ENCODE assay signal across 8 cellular contexts in the genomic region with DNA sequence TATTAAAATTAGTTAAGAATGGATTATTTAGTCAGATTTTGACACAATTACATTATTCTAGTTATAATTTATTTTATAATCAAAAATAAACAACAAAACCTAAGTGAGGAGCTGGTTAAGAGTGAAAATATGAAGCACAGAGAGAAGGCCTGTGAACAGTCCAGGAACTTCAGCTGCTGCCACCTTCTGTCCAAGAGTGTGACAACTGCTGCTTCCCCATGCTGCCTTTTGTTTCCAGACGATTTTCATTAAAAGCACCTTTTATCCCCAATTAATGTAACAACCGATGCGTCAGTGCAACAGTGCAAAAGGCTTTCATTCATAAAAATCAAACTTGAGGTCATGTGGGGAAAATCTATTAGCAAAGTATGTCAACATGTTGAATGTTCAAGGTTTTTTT.
A peak's percentile ranks its signal among the peaks of the same experiment; 100 is the strongest.
DNase-seq lines count a peak whose midpoint lies in the region; ATAC-seq, FAIRE-seq and TF ChIP-seq lines count a peak whose summit lies in the region.

No MANE protein-coding gene starts in this region.

- no peaks in the 10 kb centered on the region for H3K9me3 ChIP-seq in BE2C
- no peaks in the 10 kb centered on the region for H3K9me3 ChIP-seq in RWPE2 (ENCODE audit: severe bottlenecking)
- H3K9me3 ChIP-seq in keratinocyte (ENCODE audit: control insufficient read depth, low read depth, low read length) = peaks cover 2% of the 10 kb centered on the region

- dilution Hi-C loops in keratinocyte (cut with MboI; ENCODE audit: extremely low pct_ligation_motif_present, low sequenced_read_pairs) = no loop called here

- H3K4me3 ChIP-seq in BE2C (ENCODE audit: low read depth, low read length) = no peak overlapping the region
- no peak overlapping the region for H3K4me3 ChIP-seq in H7 (ENCODE audit: insufficient read depth, low read depth, low read length)
- H3K4me3 ChIP-seq in RWPE2 (ENCODE audit: severe bottlenecking) = no peak overlapping the region
- no peak overlapping the region for H3K4me3 ChIP-seq in keratinocyte (ENCODE audit: control insufficient read depth in 2 of 3, extremely low read depth in 1 of 3, insufficient read depth in 2 of 3, low read depth in 1 of 3, low read length in 3 of 3)

- no peak overlapping the region for H3K4me2 ChIP-seq in keratinocyte (ENCODE audit: control insufficient read depth, extremely low read depth, insufficient read depth, low read depth, low read length)

- no peak overlapping the region for H3K9ac ChIP-seq in keratinocyte (ENCODE audit: control insufficient read depth, extremely low read depth, insufficient read depth, low read length)

- DNase-seq in BE2C (peak; percentile 30), H7 (peak; percentile 61), RWPE2 (ENCODE audit: low spot score) (no peak), keratinocyte (ENCODE audit: low read depth, low spot score) (no peak), GM19239 (ENCODE audit: insufficient read length, low spot score) (no peak)
- DNase-seq in activated naive CD4-positive, alpha-beta T cell treated with Interleukin-2 at 50 U/mL for 16 hours = no peak

- no peaks in the 10 kb centered on the region for H3K79me2 ChIP-seq in keratinocyte (ENCODE audit: control insufficient read depth, insufficient read depth, low read length)

- H4K20me1 ChIP-seq in keratinocyte (ENCODE audit: control insufficient read depth, extremely low read depth, insufficient read depth, low read length) = no peaks in the 10 kb centered on the region

- no peaks in the 10 kb centered on the region for H3K36me3 ChIP-seq in BE2C
- H3K36me3 ChIP-seq in H7 (replicated peaks; ENCODE audit: control insufficient read depth, insufficient read depth, low read length) = no peaks in the 10 kb centered on the region
- no peaks in the 10 kb centered on the region for H3K36me3 ChIP-seq in RWPE2 (ENCODE audit: low read depth)
- no peaks in the 10 kb centered on the region for H3K36me3 ChIP-seq in keratinocyte (ENCODE audit: control insufficient read depth in 2 of 2, extremely low read depth in 1 of 2, insufficient read depth in 2 of 2, low read length in 2 of 2)

- H3K27ac ChIP-seq in RWPE2 (ENCODE audit: poor library complexity, severe bottlenecking) (no peak overlapping the region), keratinocyte (ENCODE audit: control insufficient read depth, insufficient read depth, low read length) (no peak overlapping the region)

- H3K27me3 ChIP-seq in BE2C (no peaks in the 10 kb centered on the region), H7 (ENCODE audit: control insufficient read depth, insufficient read depth, low read length) (no peaks in the 10 kb centered on the region), RWPE2 (ENCODE audit: insufficient read depth, poor library complexity, severe bottlenecking) (peaks cover 3% of the 10 kb centered on the region), keratinocyte (ENCODE audit: control insufficient read depth, extremely low read depth, insufficient read depth, low read length) (no peaks in the 10 kb centered on the region)

- peak; percentile 61 for TF ChIP-seq CTCF in BE2C (IDR thresholded peaks at IDR 0.05; ENCODE audit: low read depth, low read length)
- peak; percentile 58 for TF ChIP-seq CTCF in RWPE2 (IDR thresholded peaks at IDR 0.05; ENCODE audit: poor library complexity, severe bottlenecking)
- peak in 2 of 3 experiments; percentile 27 for TF ChIP-seq CTCF in keratinocyte (optimal IDR thresholded peaks at IDR 0.05 in 1 of 3, IDR thresholded peaks at IDR 0.05 in 1 of 3, conservative IDR thresholded peaks at IDR 0.05 in 1 of 3; ENCODE audit: extremely low read depth in 1 of 3, insufficient read depth in 2 of 3, low read length in 3 of 3)

- H3K4me1 ChIP-seq in BE2C = no peaks in the 10 kb centered on the region
- H3K4me1 ChIP-seq in RWPE2 (ENCODE audit: insufficient read depth, poor library complexity, severe bottlenecking) = no peaks in the 10 kb centered on the region
- H3K4me1 ChIP-seq in keratinocyte (ENCODE audit: control insufficient read depth, extremely low read depth, insufficient read depth, low read length) = no peaks in the 10 kb centered on the region

- ATAC-seq in RWPE2 (ENCODE audit: low read depth) (peak; percentile 41; the same call in 1 of the 3 replicates), GM18873 (IDR thresholded peaks at IDR 0.05; ENCODE audit: low FRiP score, unreplicated experiment) (no peak), GM18858 (IDR thresholded peaks at IDR 0.05; ENCODE audit: unreplicated experiment) (no peak)

- no peaks in the 10 kb centered on the region for H3K9me1 ChIP-seq in keratinocyte (ENCODE audit: control insufficient read depth, extremely low read depth, insufficient read depth, low read length)

- no peak overlapping the region for H2AFZ ChIP-seq in keratinocyte (ENCODE audit: control insufficient read depth, low read length)

- FAIRE-seq in keratinocyte (lab: Jason Lieb, UNC) = no peak
- no peak for FAIRE-seq in GM19239 (lab: Jason Lieb, UNC)

Comparison
In these comparisons a context has a peak if more than half of its experiments do, and no peak if none do; other contexts are left out.
1. DNase-seq: peak in BE2C (single experiment) and H7 (single experiment); none in RWPE2 (single experiment), keratinocyte (single experiment), activated naive CD4-positive, alpha-beta T cell treated with Interleukin-2 at 50 U/mL for 16 hours (single experiment) and GM19239 (single experiment).
2. Peak in every context shown above with its lines, with median percentiles within 50 percentile points of each other: CTCF ChIP-seq.